Comparison of ENCODE assay signal across 8 cellular contexts in genomic region chr7:90298145-90299038, GRCh38.
DNase-seq lines count a peak whose midpoint lies in the region; ATAC-seq and TF ChIP-seq lines count a peak whose summit lies in the region.

No MANE protein-coding gene starts in this region.

- no peaks in the 10 kb centered on the region for H3K36me3 ChIP-seq in neuron (ENCODE audit: insufficient read depth, low read length)

- peak overlapping the region; percentile 46 for H2AFZ ChIP-seq in neuron (ENCODE audit: low read depth, low read length)

- DNase-seq in DMS114 treated with DMSO at 0.1 percent for 48 hours (lab: John Stamatoyannopoulos, UW; ENCODE audit: unreplicated experiment): peak; percentile 30
- peak; percentile 71 for DNase-seq in OCI-M1 (lab: John Stamatoyannopoulos, UW)
- DNase-seq in epithelial cell of esophagus (ENCODE audit: low read depth): peak; percentile 82
- no peak for DNase-seq in NCI-H128 (lab: John Stamatoyannopoulos, UW; ENCODE audit: unreplicated experiment)
- DNase-seq in NCI-H187 (lab: John Stamatoyannopoulos, UW): no peak

- H3K4me3 ChIP-seq in epithelial cell of esophagus (ENCODE audit: low read length) (no peak overlapping the region), neuron (ENCODE audit: low read length) (no peak overlapping the region)

- TF ChIP-seq CTCF in epithelial cell of esophagus (IDR thresholded peaks at IDR 0.05; ENCODE audit: insufficient read depth, low read depth, low read length, missing control alignments): peak; percentile 84

- no peaks in the 10 kb centered on the region for H3K4me1 ChIP-seq in neuron (ENCODE audit: insufficient read depth, low read length)

- peaks cover 2% of the 10 kb centered on the region for H3K9me3 ChIP-seq in neuron (ENCODE audit: low read length)

- no peaks in the 10 kb centered on the region for H3K27me3 ChIP-seq in neuron (ENCODE audit: insufficient read depth, low read length)

- ATAC-seq in GM19397 (IDR thresholded peaks at IDR 0.05; ENCODE audit: unreplicated experiment): peak; percentile 61
- ATAC-seq in HG03558 (IDR thresholded peaks at IDR 0.05; ENCODE audit: extremely low read depth, unreplicated experiment): peak; percentile 70

Comparison
In these comparisons a context has a peak if more than half of its experiments do, and no peak if none do; other contexts are left out.
1. DNase-seq: peak in DMS114 treated with DMSO at 0.1 percent for 48 hours (single experiment), OCI-M1 (single experiment) and epithelial cell of esophagus (single experiment); none in NCI-H128 (single experiment) and NCI-H187 (0 of 2).